ENCODE assay signal across 21 cellular contexts in the genomic region with DNA sequence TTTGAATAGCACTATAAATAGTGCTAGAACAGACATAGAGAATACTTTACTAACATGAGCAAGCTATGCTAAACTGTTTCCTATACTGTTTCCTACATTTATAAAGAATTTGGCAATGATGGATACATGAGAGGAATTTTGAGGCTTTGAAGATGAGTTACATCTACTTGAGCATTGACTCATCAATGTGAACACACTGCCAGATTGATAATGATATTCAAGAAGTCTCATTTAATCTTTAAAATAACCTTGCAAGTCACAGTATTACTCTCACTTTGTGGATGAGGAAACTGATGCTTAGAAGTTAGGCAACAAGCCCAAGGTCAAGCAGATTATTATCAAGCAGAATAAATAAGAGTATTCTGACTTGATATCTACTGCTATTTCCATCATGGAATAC.
"Had no signal": no experiment of that assay in that cellular context is flagged by ENCODE, and none has a peak within 500 bp of the region (broad histone marks: within the 10 kb centered on the region; RNA-seq: fewer than 3 reads in every experiment).

No MANE protein-coding gene starts in this region.

- H3K4me1 ChIP-seq: adrenal gland, gastrocnemius medialis, thyroid gland had no signal

- ATAC-seq: activated naive CD4-positive, alpha-beta T cell treated with anti-CD3 and anti-CD28 coated beads, Interleukin-2, amount 50 U/mL, for 72 hours; gastrocnemius medialis; left ventricle myocardium superior; mucosa of descending colon; T-helper 17 cell had no signal

- H3K27ac ChIP-seq: adrenal gland, epithelial cell of prostate, gastrocnemius medialis, thyroid gland, WERI-Rb-1 had no signal

- H3K9me3 ChIP-seq: adrenal gland, gastrocnemius medialis, mucosa of descending colon, thyroid gland had no signal

- H3K4me3 ChIP-seq: adrenal gland, dorsolateral prefrontal cortex, gastrocnemius medialis, mucosa of descending colon, thyroid gland had no signal

- DNase-seq: activated CD4-positive, alpha-beta T cell treated with anti-CD3 and anti-CD28 coated beads, Interleukin-2, amount 50 U/mL, for 48 hours; activated gamma-delta T cell treated with Interleukin-2 at 50 U/mL for 16 hours; adrenal gland; dorsolateral prefrontal cortex; gastrocnemius medialis; head of caudate nucleus; kidney glomerular epithelial cell; left ventricle myocardium superior; mesenchymal stem cell; mucosa of descending colon; naive B cell; retina; stimulated activated CD4-positive, alpha-beta T cell treated with anti-CD3 and anti-CD28 coated beads, Interleukin-12 subunit alpha, Interleukin-12 subunit beta, amount 100 ng/mL, for 4 hours; stimulated activated CD4-positive, alpha-beta T cell treated with anti-CD3 and anti-CD28 coated beads, Interleukin-1b, Interleukin-23, amount 100 ng/mL, for 48 hours; stimulated activated CD8-positive, alpha-beta memory T cell treated with anti-CD3 and anti-CD28 coated beads, Interleukin-4, amount 100 ng/mL, for 48 hours; stimulated activated naive CD4-positive, alpha-beta T cell; T-helper 17 cell; thyroid gland; WERI-Rb-1 had no signal

- H3K36me3 ChIP-seq: adrenal gland, gastrocnemius medialis, thyroid gland, WERI-Rb-1 had no signal
